22 cellular contexts compared by ENCODE assay signal in genomic region chr11:68531129-68531693, GRCh38.
DNase-seq lines count a peak whose midpoint lies in the region; ATAC-seq, FAIRE-seq and TF ChIP-seq lines count a peak whose summit lies in the region.
"Had no signal": no experiment of that assay in that cellular context is flagged by ENCODE, and none has a peak within 500 bp of the region (broad histone marks: within the 10 kb centered on the region; RNA-seq: fewer than 3 reads in every experiment).

No MANE protein-coding gene starts in this region.

- peaks cover 22% of the 10 kb centered on the region for H4K20me1 ChIP-seq in hepatocyte (ENCODE audit: insufficient read depth, poor library complexity, severe bottlenecking)

- H3K36me3 Mint-ChIP-seq in CD8-positive, alpha-beta memory T cell: peaks cover 0 to 78% (median 10%) of the 10 kb centered on the region in 3 donors
- peaks cover 32 to 56% of the 10 kb centered on the region in 2 donors for H3K36me3 Mint-ChIP-seq in stimulated activated naive B cell treated with anti-CD40 and anti-IgM and Interleukin-4, amounts not matched to agents 10 μg/mL and 1 μg/mL and 100 μg/mL, for 72 hours

- peak overlapping the region in 5 of 8 donors; percentile 11 to 85 (median 62) for H3K27ac Mint-ChIP-seq in CD8-positive, alpha-beta memory T cell
- H3K27ac Mint-ChIP-seq in stimulated activated naive B cell treated with anti-CD40 and anti-IgM and Interleukin-4, amounts not matched to agents 10 μg/mL and 1 μg/mL and 100 μg/mL, for 72 hours: peak overlapping the region; percentile 7

- TF ChIP-seq POLR2A in prostate gland (IDR thresholded peaks at IDR 0.05): no peak

- H3K9me3 ChIP-seq in cardiac muscle cell (ENCODE audit: low read depth) (no peaks in the 10 kb centered on the region), hepatocyte (ENCODE audit: low read depth) (no peaks in the 10 kb centered on the region), prostate gland (no peaks in the 10 kb centered on the region), kidney (ENCODE audit: control insufficient read depth in 1 of 2, low read length in 2 of 2) (no peaks in the 10 kb centered on the region)
- no peaks in the 10 kb centered on the region for H3K9me3 ChIP-seq in CD8-positive, alpha-beta memory T cell (ENCODE audit: low read length)
- H3K9me3 ChIP-seq: BE2C had no signal

- H3K9me3 Mint-ChIP-seq in CD8-positive, alpha-beta memory T cell: no peaks in the 10 kb centered on the region
- H3K9me3 Mint-ChIP-seq in stimulated activated naive B cell treated with anti-CD40 and anti-IgM and Interleukin-4, amounts not matched to agents 10 μg/mL and 1 μg/mL and 100 μg/mL, for 72 hours: no peaks in the 10 kb centered on the region

- no peak overlapping the region for H3K4me3 Mint-ChIP-seq in CD8-positive, alpha-beta memory T cell
- no peak overlapping the region for H3K4me3 Mint-ChIP-seq in stimulated activated naive B cell treated with anti-CD40 and anti-IgM and Interleukin-4, amounts not matched to agents 10 μg/mL and 1 μg/mL and 100 μg/mL, for 72 hours

- H3K27me3 Mint-ChIP-seq in CD8-positive, alpha-beta memory T cell: no peaks in the 10 kb centered on the region
- no peaks in the 10 kb centered on the region for H3K27me3 Mint-ChIP-seq in stimulated activated naive B cell treated with anti-CD40 and anti-IgM and Interleukin-4, amounts not matched to agents 10 μg/mL and 1 μg/mL and 100 μg/mL, for 72 hours

- ATAC-seq in stimulated activated naive B cell treated with anti-CD40 and anti-IgM and Interleukin-4, amounts not matched to agents 10 μg/mL and 1 μg/mL and 100 μg/mL, for 72 hours (replicated peaks): no peak
- ATAC-seq: Panc1 had no signal

- H3K79me2 ChIP-seq in hepatocyte: peaks cover 93% of the 10 kb centered on the region

- H3K4me1 Mint-ChIP-seq in CD8-positive, alpha-beta memory T cell: peaks cover 75 to 93% (median 79%) of the 10 kb centered on the region in 3 donors
- H3K4me1 Mint-ChIP-seq in stimulated activated naive B cell treated with anti-CD40 and anti-IgM and Interleukin-4, amounts not matched to agents 10 μg/mL and 1 μg/mL and 100 μg/mL, for 72 hours: peaks cover 26 to 46% of the 10 kb centered on the region in 2 donors

- DNase-seq in cardiac muscle cell (ENCODE audit: low read depth in 1 of 2, low spot score in 1 of 2) (no peak), cardiac septum (ENCODE audit: low spot score) (no peak), hepatocyte (ENCODE audit: low spot score) (no peak), prostate gland (ENCODE audit: low spot score) (no peak), iPS-NIHi11 (ENCODE audit: low spot score) (no peak), kidney (no peak)
- DNase-seq in CD8-positive, alpha-beta memory T cell: no peak
- DNase-seq in stimulated activated naive B cell treated with anti-CD40 and anti-IgM and Interleukin-4, amounts not matched to agents 10 μg/mL and 1 μg/mL and 100 μg/mL, for 72 hours: no peak
- DNase-seq: BE2C, Calu3, DMS153, GOT3, HCEC 1CT, Karpas-422, MV-4-11, NCI-H1105 treated with DMSO at 0.1 percent for 48 hours, NCI-H2029 treated with DMSO at 0.1 percent for 48 hours, NCI-H524 treated with DMSO at 0.1 percent for 48 hours, NCI-H82, SIG-M5 had no signal

- no peak overlapping the region for H3K4me2 ChIP-seq in hepatocyte

- no peak overlapping the region for H3K9ac ChIP-seq in kidney (ENCODE audit: low read length in 2 of 2)

- POLR2A ChIA-PET in CD8-positive, alpha-beta memory T cell (lab: Charles Lee): no interaction called here

- peaks cover 28% of the 10 kb centered on the region for H3K4me1 ChIP-seq in cardiac muscle cell (ENCODE audit: low read depth)
- H3K4me1 ChIP-seq in CD8-positive, alpha-beta memory T cell (ENCODE audit: insufficient read depth, low read length): peaks cover 28% of the 10 kb centered on the region
- peaks cover 35% of the 10 kb centered on the region for H3K4me1 ChIP-seq in hepatocyte (ENCODE audit: insufficient read depth)
- peaks cover 9% of the 10 kb centered on the region for H3K4me1 ChIP-seq in prostate gland (replicated peaks)
- peaks cover 5 to 32% of the 10 kb centered on the region in 2 donors for H3K4me1 ChIP-seq in kidney (ENCODE audit: control insufficient read depth in 1 of 2, insufficient read depth in 1 of 2, low read depth in 1 of 2, low read length in 2 of 2)

- intact Hi-C loops in cardiac septum (cut with DNase I): no loop called here
- intact Hi-C loops in prostate gland (cut with DNase I): no loop called here
- intact Hi-C loops in kidney (cut with DNase I): no loop called here

- TF ChIP-seq CTCF in cardiac muscle cell (IDR thresholded peaks at IDR 0.05; ENCODE audit: low read depth, low read length) (no peak), hepatocyte (IDR thresholded peaks at IDR 0.05; ENCODE audit: poor library complexity) (no peak), prostate gland (IDR thresholded peaks at IDR 0.05) (no peak), kidney (IDR thresholded peaks at IDR 0.05; ENCODE audit: borderline replicate concordance, extremely low read depth, insufficient read depth) (no peak)

- H3K27me3 ChIP-seq in cardiac muscle cell (no peaks in the 10 kb centered on the region), hepatocyte (no peaks in the 10 kb centered on the region), prostate gland (replicated peaks; ENCODE audit: insufficient read depth) (no peaks in the 10 kb centered on the region)
- H3K27me3 ChIP-seq in CD8-positive, alpha-beta memory T cell (ENCODE audit: insufficient read depth, low read length, poor library complexity, severe bottlenecking): no peaks in the 10 kb centered on the region
- H3K27me3 ChIP-seq: BE2C had no signal

- no peaks in the 10 kb centered on the region for H3K36me3 ChIP-seq in cardiac muscle cell
- H3K36me3 ChIP-seq in CD8-positive, alpha-beta memory T cell (ENCODE audit: insufficient read depth, low read length): peaks cover 16% of the 10 kb centered on the region
- H3K36me3 ChIP-seq in hepatocyte (replicated peaks; ENCODE audit: insufficient read depth, low read depth): no peaks in the 10 kb centered on the region
- no peaks in the 10 kb centered on the region for H3K36me3 ChIP-seq in prostate gland
- H3K36me3 ChIP-seq in kidney (ENCODE audit: control insufficient read depth in 1 of 2, insufficient read depth in 2 of 2, low read length in 2 of 2): peaks cover 3 to 9% of the 10 kb centered on the region in 2 donors

- H3K9me2 ChIP-seq in hepatocyte (replicated peaks; ENCODE audit: insufficient read depth): no peaks in the 10 kb centered on the region

- no peak overlapping the region for H2AFZ ChIP-seq in hepatocyte

- no peak for FAIRE-seq in kidney (lab: Jason Lieb, UNC)
- FAIRE-seq: GM12891 had no signal

- H3K4me3 ChIP-seq in cardiac muscle cell: no peak overlapping the region
- no peak overlapping the region for H3K4me3 ChIP-seq in CD8-positive, alpha-beta memory T cell (ENCODE audit: low read length)
- no peak overlapping the region for H3K4me3 ChIP-seq in hepatocyte
- H3K4me3 ChIP-seq in prostate gland: no peak overlapping the region
- no peak overlapping the region for H3K4me3 ChIP-seq in kidney (ENCODE audit: low read length in 2 of 2)

- CTCF ChIA-PET in CD8-positive, alpha-beta memory T cell (lab: Charles Lee): no interaction called here

- H3K27ac ChIP-seq in cardiac muscle cell (peak overlapping the region; percentile 4), hepatocyte (peak overlapping the region; percentile 76), prostate gland (peak overlapping the region in 1 of 2 donors; percentile 20), kidney (ENCODE audit: low read depth in 2 of 2, low read length in 2 of 2) (no peak overlapping the region)
- H3K27ac ChIP-seq in CD8-positive, alpha-beta memory T cell (ENCODE audit: low read depth, low read length): no peak overlapping the region

- WGBS in hepatocyte (ENCODE audit: low lambda C conversion rate, missing lambda C conversion rate): 91% methylated on average over 4 of the region's 4 CpGs
- 92% methylated on average over 4 of the region's 4 CpGs for WGBS in prostate gland

Comparison
In these comparisons a context has a peak if more than half of its experiments do, and no peak if none do; other contexts are left out.
1. H3K27ac ChIP-seq: peak in cardiac muscle cell (single experiment) and hepatocyte (single experiment); none in CD8-positive, alpha-beta memory T cell (single experiment) and kidney (0 of 2).